In the genomic region with DNA sequence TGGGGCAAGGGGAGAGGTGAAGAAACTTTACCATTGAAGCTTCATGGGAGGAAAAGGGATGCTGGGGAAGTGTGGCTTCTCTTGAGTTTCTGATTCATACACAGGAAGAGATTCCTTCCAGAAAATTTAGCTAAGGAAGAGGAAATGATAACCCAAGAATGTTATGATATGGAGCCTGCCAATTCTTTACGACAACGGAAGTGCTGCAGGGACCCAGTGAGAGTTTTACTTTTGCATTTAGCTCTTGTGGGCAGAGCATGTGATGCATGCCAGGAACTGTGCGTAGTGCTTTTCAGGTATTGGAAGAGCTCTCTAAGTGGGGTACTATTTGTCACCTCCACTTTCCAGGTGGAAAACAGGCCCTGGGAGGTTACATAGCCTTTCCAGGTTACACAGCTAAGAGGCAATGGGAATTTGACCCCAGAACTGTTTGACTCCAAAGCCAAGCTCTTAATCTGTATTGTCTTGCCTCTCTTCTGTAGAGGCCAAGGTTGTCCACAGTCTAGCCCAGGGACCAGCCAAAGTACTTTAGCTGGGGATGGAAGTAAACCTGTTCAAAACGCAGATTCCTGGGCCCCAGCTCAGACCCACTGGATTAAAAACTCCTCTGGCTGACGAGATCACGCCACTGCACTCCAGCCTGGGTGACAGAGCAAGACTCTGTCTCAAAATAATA, we compare ENCODE assay signal across 8 cellular contexts.
DNase-seq lines count a peak whose midpoint lies in the region; ATAC-seq lines count a peak whose summit lies in the region.

No MANE protein-coding gene starts in this region.

- no peak overlapping the region for H3K4me3 ChIP-seq in muscle layer of colon (ENCODE audit: low read depth in 1 of 2, low read length in 2 of 2)

- peaks cover 1% of the 10 kb centered on the region for H3K36me3 Mint-ChIP-seq in activated naive CD8-positive, alpha-beta T cell treated with anti-CD3 and anti-CD28 coated beads, Interleukin-2, amount 50 U/mL, for 24 hours (ENCODE audit: low read depth)

- no peaks in the 10 kb centered on the region for H3K4me1 ChIP-seq in muscle layer of colon (ENCODE audit: insufficient read depth, low read length)

- ATAC-seq in GM18511 (IDR thresholded peaks at IDR 0.05; ENCODE audit: unreplicated experiment) (peak; percentile 92), HG03066 (IDR thresholded peaks at IDR 0.05; ENCODE audit: low read depth, unreplicated experiment) (peak; percentile 73)
- ATAC-seq in activated naive CD8-positive, alpha-beta T cell treated with anti-CD3 and anti-CD28 coated beads, Interleukin-2, amount 50 U/mL, for 24 hours, result peak; percentile 77

- H3K9ac ChIP-seq in muscle layer of colon (ENCODE audit: low read length), result no peak overlapping the region

- H3K9me3 Mint-ChIP-seq in activated naive CD8-positive, alpha-beta T cell treated with anti-CD3 and anti-CD28 coated beads, Interleukin-2, amount 50 U/mL, for 24 hours, result no peaks in the 10 kb centered on the region

- no peaks in the 10 kb centered on the region for H3K27me3 ChIP-seq in muscle layer of colon (ENCODE audit: control insufficient read depth in 1 of 2, insufficient read depth in 2 of 2, low read length in 2 of 2)

- no peaks in the 10 kb centered on the region for H3K36me3 ChIP-seq in muscle layer of colon (ENCODE audit: insufficient read depth, low read length)

- peak overlapping the region; percentile 42 for H3K27ac ChIP-seq in muscle layer of colon (ENCODE audit: low read depth, low read length)

- peak overlapping the region; percentile 75 for H3K27ac Mint-ChIP-seq in activated naive CD8-positive, alpha-beta T cell treated with anti-CD3 and anti-CD28 coated beads, Interleukin-2, amount 50 U/mL, for 24 hours

- DNase-seq in activated naive CD8-positive, alpha-beta T cell treated with anti-CD3 and anti-CD28 coated beads, Interleukin-2, amount 50 U/mL, for 24 hours, result no peak
- DNase-seq in NOMO-1 treated with dmso at 0.1 percent for 144 hours (lab: John Stamatoyannopoulos, UW; ENCODE audit: unreplicated experiment) (no peak), NCI-H526 (lab: John Stamatoyannopoulos, UW) (no peak), NCI-H2107 treated with DMSO at 0.1 percent for 48 hours (lab: John Stamatoyannopoulos, UW; ENCODE audit: unreplicated experiment) (no peak)
- no peak for DNase-seq in stimulated activated CD4-positive, alpha-beta T cell treated with anti-CD3 and anti-CD28 coated beads, Interleukin-12 subunit alpha, Interleukin-12 subunit beta, amount 100 ng/mL, for 4 hours

- H3K27me3 Mint-ChIP-seq in activated naive CD8-positive, alpha-beta T cell treated with anti-CD3 and anti-CD28 coated beads, Interleukin-2, amount 50 U/mL, for 24 hours, result no peaks in the 10 kb centered on the region

- no peaks in the 10 kb centered on the region for H3K9me3 ChIP-seq in muscle layer of colon (ENCODE audit: low read length)

- peaks cover 61% of the 10 kb centered on the region for H3K4me1 Mint-ChIP-seq in activated naive CD8-positive, alpha-beta T cell treated with anti-CD3 and anti-CD28 coated beads, Interleukin-2, amount 50 U/mL, for 24 hours

- peak overlapping the region; percentile 2 for H3K4me3 Mint-ChIP-seq in activated naive CD8-positive, alpha-beta T cell treated with anti-CD3 and anti-CD28 coated beads, Interleukin-2, amount 50 U/mL, for 24 hours
